ENCODE assay signal across 9 cellular contexts in the genomic region with DNA sequence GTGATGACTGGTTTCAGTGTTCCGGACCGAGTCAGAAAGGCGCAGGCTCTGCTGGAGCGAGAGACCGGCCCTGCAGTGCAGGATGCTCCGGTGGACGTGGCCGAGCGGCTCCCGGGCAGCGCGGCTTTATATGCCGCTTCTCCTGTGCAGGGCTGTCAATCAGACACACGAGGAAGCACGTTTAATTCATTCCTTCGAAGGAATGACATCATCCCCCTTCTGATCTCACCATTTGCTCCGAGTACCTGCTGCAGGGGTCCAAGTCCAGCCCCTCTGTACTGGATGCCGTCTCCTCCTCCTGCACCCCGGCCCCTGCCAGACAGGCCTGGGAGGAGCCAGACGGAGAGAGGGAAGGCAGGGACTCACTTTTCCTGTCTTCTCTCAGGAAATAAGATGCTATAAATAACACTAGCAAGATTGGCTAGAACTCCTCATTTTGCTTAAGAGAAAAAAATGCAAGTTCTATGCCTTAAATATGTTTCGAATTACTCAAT. TPM values are rescaled to one million over a fixed set of nuclear protein-coding genes. Genes with fewer than 3 reads are reported as not detected.
DNase-seq lines count a peak whose midpoint lies in the region; ATAC-seq and TF ChIP-seq lines count a peak whose summit lies in the region.
"Had no signal": no experiment of that assay in that cellular context is flagged by ENCODE, and none has a peak within 500 bp of the region (broad histone marks: within the 10 kb centered on the region; RNA-seq: fewer than 3 reads in every experiment).

Gene THBS2 (minus strand): TSS at position 102 of the 494 bp plus-strand sequence. CDS start 3,062 bp downstream, outside the sequence.

- CTCF ChIA-PET in IMR-90 (lab: Yijun Ruan, JAX), result no interaction called here

- peak within 1 kb of the TSS; percentile 38; the same call in 1 of the 2 replicates for H3K14ac ChIP-seq in IMR-90 (replicated peaks; ENCODE audit: low read depth, low read length)

- H4K5ac ChIP-seq in IMR-90 (ENCODE audit: low read depth, low read length), result peak within 1 kb of the TSS; percentile 56; the same call in 1 of the 2 replicates

- H3K4ac ChIP-seq in IMR-90 (ENCODE audit: low read depth, low read length), result peak within 1 kb of the TSS; percentile 39

- H2BK20ac ChIP-seq in IMR-90 (ENCODE audit: low read depth, low read length), result peak within 1 kb of the TSS; percentile 29; the same call in 1 of the 2 replicates

- no peak for TF ChIP-seq CTCF in IMR-90 (conservative IDR thresholded peaks at IDR 0.05; ENCODE audit: low read depth, low read length)

- H2AK5ac ChIP-seq in IMR-90 (ENCODE audit: low read depth, low read length), result peak within 1 kb of the TSS; percentile 36

- DNase-seq in IMR-90 (peak; percentile 93), medulla oblongata (ENCODE audit: extremely low spot score) (peak; percentile 63), substantia nigra (lab: John Stamatoyannopoulos, UW) (peak in 16 of 49 donors; percentile 23 to 68 (median 38)), DMS 273 treated with DMSO at 0.1 percent for 48 hours (lab: John Stamatoyannopoulos, UW) (no peak), SIG-M5 (lab: John Stamatoyannopoulos, UW) (no peak), SIG-M5 treated with dmso at 0.1 percent for 504 hours (lab: John Stamatoyannopoulos, UW; ENCODE audit: unreplicated experiment) (no peak)

- no peak within 1 kb of the TSS for H4K91ac ChIP-seq in IMR-90 (ENCODE audit: insufficient read depth, low read depth, low read length)

- in situ Hi-C loops in IMR-90 (cut with MboI; ENCODE audit: low sequenced_read_pairs), result no loop called here

- dilution Hi-C loops in IMR-90 (cut with HindIII; ENCODE audit: low sequenced_read_pairs, unreplicated experiment), result no loop called here

- ATAC-seq in IMR-90 (ENCODE audit: low read depth) (peak; percentile 77), HG02759 (IDR thresholded peaks at IDR 0.05; ENCODE audit: unreplicated experiment) (no peak)

- H3K4me3 ChIP-seq in IMR-90 (ENCODE audit: insufficient read depth, low read depth, low read length) (peak within 1 kb of the TSS; percentile 68), endocrine pancreas (ENCODE audit: control insufficient read depth, insufficient read depth, low read length) (peak within 1 kb of the TSS; percentile 18)

- no peak for TF ChIP-seq RAD21 in IMR-90 (IDR thresholded peaks at IDR 0.05; ENCODE audit: low read length)

- H3K27ac ChIP-seq in IMR-90 (ENCODE audit: insufficient read depth, low read length) (peak within 1 kb of the TSS; percentile 51), substantia nigra (ENCODE audit: low read depth, low read length, poor library complexity, severe bottlenecking) (peak within 1 kb of the TSS; percentile 90)

- peak; percentile 95 for TF ChIP-seq POLR2A in IMR-90 (IDR thresholded peaks at IDR 0.05; ENCODE audit: low read depth, low read length)

- no peaks in the 10 kb centered on the region for H4K20me1 ChIP-seq in IMR-90 (ENCODE audit: insufficient read depth, low read length)

- peak within 1 kb of the TSS; percentile 96 for H3K4me2 ChIP-seq in IMR-90 (ENCODE audit: low read depth, low read length)

- H2AK9ac ChIP-seq in IMR-90 (replicated peaks; ENCODE audit: low read depth, low read length, poor library complexity), result peak within 1 kb of the TSS; percentile 73

- no TSS peak for BruUV-seq in IMR-90 (replicated peaks; lab: Mats Ljungman, UMichigan)

- 0 out of 2 replicates have a peak within 1 kb of the TSS, but pooled peaks have one; percentile 51 for H3K56ac ChIP-seq in IMR-90 (ENCODE audit: extremely low read depth, insufficient read depth, low read length)

- H2AFZ ChIP-seq in IMR-90 (replicated peaks; ENCODE audit: low read length, poor library complexity), result peak within 1 kb of the TSS; percentile 88

- H3K27me3 ChIP-seq in IMR-90 (ENCODE audit: control insufficient read depth, insufficient read depth, low read length) (no peaks in the 10 kb centered on the region), endocrine pancreas (ENCODE audit: control insufficient read depth, insufficient read depth, low read length) (no peaks in the 10 kb centered on the region)

- H3K4me1 ChIP-seq in IMR-90 (ENCODE audit: control insufficient read depth, insufficient read depth, low read length) (peaks cover 15% of the 10 kb centered on the region), endocrine pancreas (ENCODE audit: control insufficient read depth, insufficient read depth, low read length) (no peaks in the 10 kb centered on the region)

- H3K36me3 ChIP-seq in IMR-90 (ENCODE audit: control insufficient read depth, insufficient read depth, low read length) (peaks cover 5% of the 10 kb centered on the region; the same call in 1 of the 2 replicates), endocrine pancreas (ENCODE audit: control insufficient read depth, insufficient read depth, low read length) (no peaks in the 10 kb centered on the region)

- H2BK5ac ChIP-seq in IMR-90 (ENCODE audit: low read depth, low read length, poor library complexity, severe bottlenecking), result peak within 1 kb of the TSS; percentile 10

- H3K18ac ChIP-seq in IMR-90 (ENCODE audit: low read depth, low read length), result peak within 1 kb of the TSS; percentile 47

- peak within 1 kb of the TSS; percentile 23 for H2BK120ac ChIP-seq in IMR-90 (ENCODE audit: low read depth, low read length)

- intact Hi-C loops in IMR-90 (cut with micrococcal nuclease), result loop anchor here (2.0 to 5.0 kb wide), 7 partner anchors 73 to 449 kb away; partner anchors contain the start of genes C6orf120 and WDR27

- H2BK15ac ChIP-seq in IMR-90 (ENCODE audit: low read depth, low read length), result peak within 1 kb of the TSS; percentile 51; the same call in 2 of the 3 replicates

- H4K8ac ChIP-seq in IMR-90 (ENCODE audit: low read depth in 2 of 2, low read length in 2 of 2), result peak within 1 kb of the TSS; percentile 31 to 42; a peak in 2 of 4 replicates

- peaks cover 9 to 14% of the 10 kb centered on the region in 2 experiments; a peak in 2 of 4 replicates for H3K79me1 ChIP-seq in IMR-90 (ENCODE audit: low read depth in 1 of 2, low read length in 2 of 2)

- H3K9me3 ChIP-seq in IMR-90 (ENCODE audit: control insufficient read depth, insufficient read depth, low read length) (peaks cover 2% of the 10 kb centered on the region; the same call in 1 of the 2 replicates), endocrine pancreas (ENCODE audit: control insufficient read depth, low read length) (no peaks in the 10 kb centered on the region)

- peak within 1 kb of the TSS; percentile 72 for H3K23ac ChIP-seq in IMR-90 (ENCODE audit: low read depth, low read length)

- H3K9me1 ChIP-seq in IMR-90 (ENCODE audit: insufficient read depth, low read length), result peaks cover 5% of the 10 kb centered on the region; the same call in 1 of the 2 replicates

- POLR2A ChIA-PET in IMR-90 (lab: Charles Lee; ENCODE audit: unreplicated experiment), result no interaction called here

- H3K9ac ChIP-seq in IMR-90 (ENCODE audit: low read depth, low read length), result peak within 1 kb of the TSS; percentile 77
- H3K9ac ChIP-seq in endocrine pancreas (ENCODE audit: control insufficient read depth, insufficient read depth, low read length), result no peak within 1 kb of the TSS

- WGBS in IMR-90 (ENCODE audit: extremely low coverage in 2 of 2, insufficient read length in 1 of 2), 2 experiments, result 1% methylated on average over 12 of the region's 21 CpGs; no CpG with 5 or more reads in 1 of the 2 experiments

TF ChIP-seq in IMR-90, 13 proteins besides CTCF, POLR2A, EP300 and RAD21:
- TF ChIP-seq BHLHE40 (IDR thresholded peaks at IDR 0.05; ENCODE audit: low read depth, low read length) (peak; percentile 42; the same call in 1 of the 2 replicates), FOS (IDR thresholded peaks at IDR 0.05; ENCODE audit: low read depth, low read length) (no peak)
TF ChIP-seq in IMR-90: peak in this region for 1.

RNA-seq across cellular contexts. Expression of gene THBS2, which starts in this region (rescaled TPM):
- 101 and 113 TPM in 2 replicates for total RNA-seq in IMR-90 (2012; rRNA removed)
- 97.3 and 106 TPM in 2 replicates for polyA plus RNA-seq in IMR-90 (2012; rRNA removed)
- polyA plus RNA-seq in IMR-90 (2012; cell fraction: cytosol; rRNA removed), result 99.4 and 135 TPM in 2 replicates
- polyA plus RNA-seq in IMR-90 (2012; cell fraction: nucleus; rRNA removed; ENCODE audit: low replicate concordance), result 137 and 172 TPM in 2 replicates
- total RNA-seq: dermis microvascular lymphatic vessel endothelial cell had no signal

Comparison
In these comparisons a context has a peak if more than half of its experiments do, and no peak if none do; other contexts are left out.
1. DNase-seq: peak in IMR-90 (single experiment) and medulla oblongata (single experiment); none in DMS 273 treated with DMSO at 0.1 percent for 48 hours (single experiment), SIG-M5 (single experiment) and SIG-M5 treated with dmso at 0.1 percent for 504 hours (single experiment).